ENCODE assay signal across 6 cellular contexts in genomic region chr2:211359353-211359752, GRCh38.
"Had no signal": no experiment of that assay in that cellular context is flagged by ENCODE, and none has a peak within 500 bp of the region (broad histone marks: within the 10 kb centered on the region; RNA-seq: fewer than 3 reads in every experiment).

No MANE protein-coding gene starts in this region.

- H3K9me3 ChIP-seq: HAP-1 had no signal

- ATAC-seq: HCT116, K562 had no signal

- H3K36me3 ChIP-seq: HAP-1 had no signal

- DNase-seq: GOT3, IMR-90, KG1 had no signal

- H3K4me3 ChIP-seq: HAP-1, K562 had no signal
